22 cellular contexts compared by ENCODE assay signal in genomic region chr10:23351914-23352313, GRCh38. TPM values are rescaled to one million over a fixed set of nuclear protein-coding genes. Genes with fewer than 3 reads are reported as not detected.
DNase-seq lines count a peak whose midpoint lies in the region; ATAC-seq and TF ChIP-seq lines count a peak whose summit lies in the region.
"Had no signal": no experiment of that assay in that cellular context is flagged by ENCODE, and none has a peak within 500 bp of the region (broad histone marks: within the 10 kb centered on the region; RNA-seq: fewer than 3 reads in every experiment).

No MANE protein-coding gene starts in this region.

- H3K9me3 ChIP-seq in SK-N-SH: no peaks in the 10 kb centered on the region
- H3K9me3 ChIP-seq in fibroblast of lung (ENCODE audit: control insufficient read depth, insufficient read depth, low read depth, low read length): no peaks in the 10 kb centered on the region
- H3K9me3 ChIP-seq in MM.1S (replicated peaks; ENCODE audit: insufficient read depth, low read length): no peaks in the 10 kb centered on the region
- H3K9me3 ChIP-seq: pancreas, tibial artery had no signal

- H3K4me1 ChIP-seq in SK-N-SH (ENCODE audit: control insufficient read depth in 1 of 2, insufficient read depth in 2 of 2, low read depth in 1 of 2, low read length in 1 of 2) (peaks cover 0 to 4% of the 10 kb centered on the region in 2 experiments; a peak in 1 of 4 replicates), fibroblast of lung (ENCODE audit: control insufficient read depth, extremely low read depth, insufficient read depth, low read length) (peaks cover 5% of the 10 kb centered on the region), MM.1S (ENCODE audit: low read length) (no peaks in the 10 kb centered on the region)
- H3K4me1 ChIP-seq: pancreas had no signal

- H3K4me3 ChIP-seq in SK-N-SH (ENCODE audit: low read depth in 2 of 2, low read length in 1 of 2): no peak overlapping the region
- no peak overlapping the region for H3K4me3 ChIP-seq in fibroblast of lung (replicated peaks in 1 of 4; ENCODE audit: control extremely low read depth in 1 of 4, insufficient read depth in 1 of 4, low read depth in 3 of 4, low read length in 4 of 4)
- H3K4me3 ChIP-seq in MM.1S (ENCODE audit: low read length): no peak overlapping the region
- H3K4me3 ChIP-seq: pancreas, tibial artery had no signal

- H3K4me2 ChIP-seq in SK-N-SH (no peak overlapping the region), fibroblast of lung (ENCODE audit: extremely low read depth, insufficient read depth, low read length) (no peak overlapping the region), MM.1S (ENCODE audit: low read depth, low read length) (no peak overlapping the region)

- POLR2A ChIA-PET in SK-N-SH (lab: Yijun Ruan, JAX): no interaction called here
- POLR2A ChIA-PET in RWPE1 (lab: Yijun Ruan, JAX; ENCODE audit: low non-redundant PET): no interaction called here

- WGBS in SK-N-SH (ENCODE audit: low lambda C conversion rate): 89% methylated on average over 1 of the region's 1 CpG

- no peak for TF ChIP-seq RAD21 in SK-N-SH (IDR thresholded peaks at IDR 0.05; ENCODE audit: low read length)

- CTCF ChIA-PET in SK-N-SH (lab: Yijun Ruan, JAX): interaction anchor here (1.0 kb wide), 1 partner anchor 37 kb away, joined by 3 read pairs; no protein-coding TSS in a partner anchor
- CTCF ChIA-PET in RWPE1 (lab: Yijun Ruan, JAX): interaction anchor here (0.6 kb wide), 1 partner anchor 769 kb away, joined by 3 read pairs; no protein-coding TSS in a partner anchor

- H3K9me2 ChIP-seq in SK-N-SH: no peaks in the 10 kb centered on the region
- no peaks in the 10 kb centered on the region for H3K9me2 ChIP-seq in MM.1S (replicated peaks; ENCODE audit: insufficient read depth, low read length)

- H3F3A ChIP-seq in SK-N-SH (replicated peaks; ENCODE audit: insufficient read depth): no peaks in the 10 kb centered on the region
- no peaks in the 10 kb centered on the region for H3F3A ChIP-seq in MM.1S (ENCODE audit: insufficient read depth, low read length)

- H2AFZ ChIP-seq in SK-N-SH (ENCODE audit: low read depth): no peak overlapping the region
- H2AFZ ChIP-seq in fibroblast of lung (ENCODE audit: low read length): no peak overlapping the region
- no peak overlapping the region for H2AFZ ChIP-seq in MM.1S (ENCODE audit: low read length)

- TF ChIP-seq EP300 in SK-N-SH (IDR thresholded peaks at IDR 0.05; ENCODE audit: borderline replicate concordance in 1 of 2, low read depth in 1 of 2, low read length in 1 of 2): no peak

- DNase-seq in SK-N-SH: no peak
- DNase-seq in RWPE1 (ENCODE audit: low spot score): peak; percentile 79
- peak; percentile 60 to 83 for DNase-seq in fibroblast of lung (ENCODE audit: low read depth in 2 of 2)
- no peak for DNase-seq in 8988T
- no peak for DNase-seq in stimulated activated CD4-positive, alpha-beta T cell treated with anti-CD3 and anti-CD28 coated beads, Interleukin-2, amount 100 ng/mL, for 48 hours
- DNase-seq in MM.1S: no peak
- DNase-seq: amygdala; CD4-positive, alpha-beta memory T cell; cortex of kidney; DMS79 treated with DMSO at 0.1 percent for 48 hours; KG1; NCI-H1436; NCI-H345; pancreas; small intestine; tibial artery had no signal

- no peaks in the 10 kb centered on the region for H4K20me1 ChIP-seq in SK-N-SH (ENCODE audit: insufficient read depth)
- no peaks in the 10 kb centered on the region for H4K20me1 ChIP-seq in fibroblast of lung (ENCODE audit: control insufficient read depth, extremely low read depth, insufficient read depth, low read length)
- H4K20me1 ChIP-seq in MM.1S (ENCODE audit: insufficient read depth, low read length): no peaks in the 10 kb centered on the region

- ATAC-seq in SK-N-SH treated with all-trans-retinoic acid at 6 μM for 48 hours (no peak; the same call in 2 of the 3 replicates), GM21528 (IDR thresholded peaks at IDR 0.05; ENCODE audit: low FRiP score, unreplicated experiment) (no peak)
- ATAC-seq: pancreas, Right ventricle myocardium inferior had no signal

- no peaks in the 10 kb centered on the region for H3K36me3 ChIP-seq in SK-N-SH (replicated peaks in 1 of 2; ENCODE audit: control insufficient read depth in 1 of 2, insufficient read depth in 2 of 2, low read length in 1 of 2)
- H3K36me3 ChIP-seq in fibroblast of lung (ENCODE audit: control insufficient read depth, insufficient read depth, low read length): no peaks in the 10 kb centered on the region
- H3K36me3 ChIP-seq in MM.1S (replicated peaks; ENCODE audit: insufficient read depth, low read length): no peaks in the 10 kb centered on the region
- H3K36me3 ChIP-seq: pancreas, tibial artery had no signal

- H3K79me2 ChIP-seq in SK-N-SH (ENCODE audit: insufficient read depth) (no peaks in the 10 kb centered on the region), fibroblast of lung (ENCODE audit: control insufficient read depth, insufficient read depth, low read length) (no peaks in the 10 kb centered on the region), MM.1S (ENCODE audit: low read length) (no peaks in the 10 kb centered on the region)

- TF ChIP-seq CTCF in SK-N-SH (IDR thresholded peaks at IDR 0.05) (no peak), RWPE1 (conservative IDR thresholded peaks at IDR 0.05; ENCODE audit: low read depth) (no peak), fibroblast of lung (conservative IDR thresholded peaks at IDR 0.05 in 1 of 2, IDR thresholded peaks at IDR 0.05 in 1 of 2; ENCODE audit: low read depth in 1 of 2, low read length in 2 of 2) (no peak), MM.1S (IDR thresholded peaks at IDR 0.05; ENCODE audit: low read length) (no peak)

- H3K27ac ChIP-seq in SK-N-SH (ENCODE audit: low read depth in 2 of 2, low read length in 1 of 2): no peak overlapping the region
- H3K27ac ChIP-seq in RWPE1: peak overlapping the region; percentile 62; the same call in 1 of the 2 replicates
- no peak overlapping the region for H3K27ac ChIP-seq in fibroblast of lung (ENCODE audit: insufficient read depth, low read length)
- no peak overlapping the region for H3K27ac ChIP-seq in MM.1S (ENCODE audit: low read length)
- H3K27ac ChIP-seq: pancreas, tibial artery had no signal

- H3K27me3 ChIP-seq in SK-N-SH (ENCODE audit: insufficient read depth): no peaks in the 10 kb centered on the region
- H3K27me3 ChIP-seq in fibroblast of lung (ENCODE audit: control insufficient read depth, insufficient read depth, low read length): no peaks in the 10 kb centered on the region
- no peaks in the 10 kb centered on the region for H3K27me3 ChIP-seq in MM.1S (replicated peaks; ENCODE audit: insufficient read depth, low read length)
- H3K27me3 ChIP-seq: pancreas, tibial artery had no signal

- H3K9ac ChIP-seq in SK-N-SH: no peak overlapping the region
- H3K9ac ChIP-seq in fibroblast of lung (ENCODE audit: insufficient read depth, low read length): no peak overlapping the region
- no peak overlapping the region for H3K9ac ChIP-seq in MM.1S (ENCODE audit: low read length)

TF ChIP-seq in SK-N-SH, 30 proteins besides CTCF, POLR2A, EP300 and RAD21:
- TF ChIP-seq FOSL2 (IDR thresholded peaks at IDR 0.05; ENCODE audit: borderline replicate concordance, low read depth) (0 out of 2 replicates have a peak, but pooled peaks have one; percentile 38), MXI1 (IDR thresholded peaks at IDR 0.05; ENCODE audit: low read depth, low read length) (no peak), JUND (IDR thresholded peaks at IDR 0.05) (0 out of 2 replicates have a peak, but pooled peaks have one; percentile 19)

TF ChIP-seq in SK-N-SH treated with all-trans-retinoic acid at 6 μM for 48 hours, 23 proteins besides CTCF, POLR2A, EP300 and RAD21:
- no peak for TF ChIP-seq ZFP30 (CRISPR knock-in tag; IDR thresholded peaks at IDR 0.05)
- TF ChIP-seq ZNF70 (CRISPR knock-in tag; IDR thresholded peaks at IDR 0.05): no peak
- TF ChIP-seq CSDC2 (CRISPR knock-in tag; IDR thresholded peaks at IDR 0.05): no peak
- TF ChIP-seq SNAI2 (CRISPR knock-in tag; IDR thresholded peaks at IDR 0.05): no peak
TF ChIP-seq in SK-N-SH treated with all-trans-retinoic acid at 6 μM for 48 hours: peak in this region for 0.

RNA-seq across cellular contexts. Expression of gene C10orf67, which starts 7.3 kb away (rescaled TPM):
- 0.97 and 1.1 TPM in 2 replicates for polyA plus RNA-seq in SK-N-SH (2012; rRNA removed)
- polyA plus RNA-seq in SK-N-SH (2012; cell fraction: cytosol; rRNA removed): 0.87 and 1.2 TPM in 2 replicates
- 3.1 and 3.4 TPM in 2 replicates for polyA plus RNA-seq in SK-N-SH (2012; cell fraction: nucleus; rRNA removed)
- total RNA-seq in fibroblast of lung: under 0.01 TPM in 2 replicates
- 0.09 and 0.16 TPM in 2 replicates for polyA plus RNA-seq in fibroblast of lung
- polyA plus RNA-seq in fibroblast of lung (2012): not detected in 2 replicates
- polyA minus RNA-seq in fibroblast of lung (ENCODE audit: low replicate concordance): not detected in 2 replicates
- total RNA-seq: activated T-helper 2 cell treated with anti-CD3 and anti-CD28 coated beads, Interferon-gamma antibody, Interleukin-2, Interleukin-4, amounts not matched to agents 10 μg/mL and 5 μg/mL and 100 μg/mL, durations not matched to agents 14 hours and 24 hours and 36 hours; CD4-positive, alpha-beta memory T cell; liver; T-helper 2 cell treated with Interferon-gamma antibody and Interleukin-4, amounts not matched to agents 100 ng/mL and 5 ng/mL, for 36 hours had no signal

Comparison
In these comparisons a context has a peak if more than half of its experiments do, and no peak if none do; other contexts are left out.
1. DNase-seq: peak in RWPE1 (single experiment) and fibroblast of lung (2 of 2); none in SK-N-SH (single experiment), 8988T (single experiment), stimulated activated CD4-positive, alpha-beta T cell treated with anti-CD3 and anti-CD28 coated beads, Interleukin-2, amount 100 ng/mL, for 48 hours (0 of 2) and MM.1S (single experiment).